In genomic region chr9:77707696-77708095, GRCh38 we compare ENCODE assay signal across 1 cellular context.
TF ChIP-seq lines count a peak whose summit lies in the region.

No MANE protein-coding gene starts in this region.

TF ChIP-seq in GM23338, 12 proteins besides CTCF, POLR2A, EP300 and RAD21 (continued from another document):
- TF ChIP-seq REST (IDR thresholded peaks at IDR 0.05; ENCODE audit: unreplicated experiment) (no peak), CREB1 (CRISPR knock-in tag; IDR thresholded peaks at IDR 0.05; ENCODE audit: low read depth) (no peak)
